14 cellular contexts compared by ENCODE assay signal in genomic region chr7:54811016-54811924, GRCh38. TPM values are rescaled to one million over a fixed set of nuclear protein-coding genes. Genes with fewer than 3 reads are reported as not detected.
DNase-seq lines count a peak whose midpoint lies in the region; ATAC-seq and TF ChIP-seq lines count a peak whose summit lies in the region.
"Had no signal": no experiment of that assay in that cellular context is flagged by ENCODE, and none has a peak within 500 bp of the region (broad histone marks: within the 10 kb centered on the region; RNA-seq: fewer than 3 reads in every experiment).

No MANE protein-coding gene starts in this region.

- DNase-seq in HT1080 (ENCODE audit: low read depth) (peak; percentile 62), cardiac fibroblast (ENCODE audit: low read depth in 2 of 2) (peak; percentile 67 to 88), kidney glomerular epithelial cell (lab: John Stamatoyannopoulos, UW) (peak; percentile 59), HT-29 (ENCODE audit: low spot score) (no peak), GM13977 (ENCODE audit: low spot score) (no peak), GM20000 (ENCODE audit: low spot score) (no peak)
- DNase-seq in stimulated activated naive B cell treated with anti-CD40 and anti-IgM and Interleukin-4, amounts not matched to agents 10 μg/mL and 1 μg/mL and 100 μg/mL, for 72 hours: no peak
- DNase-seq: activated B cell treated with CpG ODN at 0.5 μM for 24 hours; activated naive CD4-positive, alpha-beta T cell; endodermal cell; NCI-H1417 had no signal

- no peaks in the 10 kb centered on the region for H3K4me1 Mint-ChIP-seq in stimulated activated naive B cell treated with anti-CD40 and anti-IgM and Interleukin-4, amounts not matched to agents 10 μg/mL and 1 μg/mL and 100 μg/mL, for 72 hours
- H3K4me1 Mint-ChIP-seq: activated B cell treated with CpG ODN at 0.5 μM for 24 hours, endodermal cell, memory B cell had no signal

- no peak for ATAC-seq in stimulated activated naive B cell treated with anti-CD40 and anti-IgM and Interleukin-4, amounts not matched to agents 10 μg/mL and 1 μg/mL and 100 μg/mL, for 72 hours (replicated peaks)
- ATAC-seq: Panc1 had no signal

- H3K36me3 Mint-ChIP-seq in stimulated activated naive B cell treated with anti-CD40 and anti-IgM and Interleukin-4, amounts not matched to agents 10 μg/mL and 1 μg/mL and 100 μg/mL, for 72 hours: no peaks in the 10 kb centered on the region
- H3K36me3 Mint-ChIP-seq: memory B cell had no signal

- H3K4me3 ChIP-seq in cardiac fibroblast (replicated peaks in 1 of 2; ENCODE audit: low read depth in 2 of 2, low read length in 2 of 2): no peak overlapping the region
- H3K4me3 ChIP-seq: thoracic aorta had no signal

- no peak overlapping the region for H3K27ac Mint-ChIP-seq in stimulated activated naive B cell treated with anti-CD40 and anti-IgM and Interleukin-4, amounts not matched to agents 10 μg/mL and 1 μg/mL and 100 μg/mL, for 72 hours
- H3K27ac Mint-ChIP-seq: activated B cell treated with CpG ODN at 0.5 μM for 24 hours, endodermal cell, memory B cell had no signal

- no peak overlapping the region for H3K4me3 Mint-ChIP-seq in stimulated activated naive B cell treated with anti-CD40 and anti-IgM and Interleukin-4, amounts not matched to agents 10 μg/mL and 1 μg/mL and 100 μg/mL, for 72 hours
- H3K4me3 Mint-ChIP-seq: activated B cell treated with CpG ODN at 0.5 μM for 24 hours, endodermal cell, memory B cell had no signal

- TF ChIP-seq CTCF in cardiac fibroblast (IDR thresholded peaks at IDR 0.05; ENCODE audit: low read depth, low read length): no peak
- no peak for TF ChIP-seq CTCF in GM13977 (IDR thresholded peaks at IDR 0.05; ENCODE audit: extremely low read depth, insufficient read depth, missing control alignments)
- no peak for TF ChIP-seq CTCF in GM20000 (IDR thresholded peaks at IDR 0.05; ENCODE audit: extremely low read depth, missing control alignments)

- H3K27me3 Mint-ChIP-seq in stimulated activated naive B cell treated with anti-CD40 and anti-IgM and Interleukin-4, amounts not matched to agents 10 μg/mL and 1 μg/mL and 100 μg/mL, for 72 hours: no peaks in the 10 kb centered on the region
- H3K27me3 Mint-ChIP-seq: memory B cell had no signal

- in situ Hi-C loops in GM13977 (cut with MboI; ENCODE audit: low pct_unique_long_range_greater_than_20kb, low sequenced_read_pairs, unreplicated experiment): no loop called here

- H3K9me3 Mint-ChIP-seq in stimulated activated naive B cell treated with anti-CD40 and anti-IgM and Interleukin-4, amounts not matched to agents 10 μg/mL and 1 μg/mL and 100 μg/mL, for 72 hours: peaks cover 2 to 5% of the 10 kb centered on the region in 2 donors

RNA-seq across cellular contexts. Expression of gene SEC61G, which starts 52.3 kb away (rescaled TPM):
- total RNA-seq in HT1080 (2014; rRNA removed; shearing (Covaris generic)): 184 and 236 TPM in 2 replicates
- 1,018 and 2,128 TPM in 2 replicates for polyA plus RNA-seq in HT1080 (2015; cell fraction: cytosol; rRNA removed)
- 280 and 642 TPM in 2 replicates for polyA plus RNA-seq in HT1080 (2015; cell fraction: nucleus; rRNA removed)
- 82.1 and 93.4 TPM in 2 replicates for total RNA-seq in HT-29 (2014; rRNA removed; shearing (Covaris generic))

Comparison
In these comparisons a context has a peak if more than half of its experiments do, and no peak if none do; other contexts are left out.
1. DNase-seq: peak in HT1080 (single experiment), cardiac fibroblast (2 of 2) and kidney glomerular epithelial cell (single experiment); none in HT-29 (single experiment), GM13977 (single experiment), GM20000 (single experiment) and stimulated activated naive B cell treated with anti-CD40 and anti-IgM and Interleukin-4, amounts not matched to agents 10 μg/mL and 1 μg/mL and 100 μg/mL, for 72 hours (single experiment).